Comparison of ENCODE assay signal across 7 cellular contexts in genomic region chr16:66924527-66925321, GRCh38. TPM values are rescaled to one million over a fixed set of nuclear protein-coding genes. Genes with fewer than 3 reads are reported as not detected.
A peak's percentile ranks its signal among the peaks of the same experiment; 100 is the strongest.
DNase-seq lines count a peak whose midpoint lies in the region; ATAC-seq, FAIRE-seq and TF ChIP-seq lines count a peak whose summit lies in the region.

No MANE protein-coding gene starts in this region.

- DNase-seq in GM12878 (ENCODE audit: low read depth, low spot score) (no peak), islet precursor cell (peak; percentile 73), amniotic stem cell (lab: John Stamatoyannopoulos, UW) (no peak)
- peak; percentile 20 to 40 for DNase-seq in stimulated activated CD8-positive, alpha-beta memory T cell treated with anti-CD3 and anti-CD28 coated beads, Interleukin-2, amount 100 ng/mL, for 48 hours (ENCODE audit: low read depth in 2 of 2)

- H3K4me3 ChIP-seq in GM12878: peak overlapping the region; percentile 53

- in situ Hi-C loops in GM12878 (cut with MboI): no loop called here

- intact Hi-C loops in GM12878 (cut with micrococcal nuclease; ENCODE audit: unreplicated experiment): loop anchor here (5.0 kb wide), 1 partner anchor 172 kb away; the partner anchor contains the start of gene DYNC1LI2

- peaks cover 29% of the 10 kb centered on the region for H3K4me1 ChIP-seq in GM12878 (ENCODE audit: control insufficient read depth, insufficient read depth, low read length)

- WGBS in GM12878 (ENCODE audit: insufficient coverage, insufficient replicate concordance, low lambda C conversion rate, missing lambda C conversion rate): 14% methylated on average over 68 of the region's 72 CpGs

- no peaks in the 10 kb centered on the region for H4K20me1 ChIP-seq in GM12878 (ENCODE audit: control insufficient read depth, insufficient read depth)

- TF ChIP-seq CTCF in GM12878 (IDR thresholded peaks at IDR 0.05 in 2 of 3, conservative IDR thresholded peaks at IDR 0.05 in 1 of 3; ENCODE audit: control insufficient read depth in 2 of 3, extremely low read depth in 1 of 3, insufficient read depth in 1 of 3, low read depth in 3 of 3, low read length in 3 of 3): peak; percentile 33 to 45 (median 34); a peak in 5 of 6 replicates

- no peak overlapping the region for H3K27ac ChIP-seq in GM12878 (ENCODE audit: control insufficient read depth, insufficient read depth)

- ATAC-seq in GM18502 (IDR thresholded peaks at IDR 0.05; ENCODE audit: poor library complexity, unreplicated experiment) (peak; percentile 52), GM12878 (peak; percentile 72), GM21381 (IDR thresholded peaks at IDR 0.05; ENCODE audit: unreplicated experiment) (no peak)

- SMC1A ChIA-PET in GM12878 (lab: Charles Lee; ENCODE audit: uncharacterized antibody, unreplicated experiment): no interaction called here

- H2AFZ ChIP-seq in GM12878 (ENCODE audit: control insufficient read depth, low read depth, low read length): no peak overlapping the region

- RAD21 ChIA-PET in GM12878 (lab: Charles Lee; ENCODE audit: unreplicated experiment): no interaction called here

- no peaks in the 10 kb centered on the region for H3K9me3 ChIP-seq in GM12878 (replicated peaks; ENCODE audit: control insufficient read depth, insufficient read depth, low read length)

- no peaks in the 10 kb centered on the region for H3K36me3 ChIP-seq in GM12878 (ENCODE audit: control insufficient read depth in 2 of 2, insufficient read depth in 2 of 2, low read length in 1 of 2)

- FAIRE-seq in GM12878 (lab: Jason Lieb, UNC): no peak

- POLR2A ChIA-PET in GM12878 (lab: Charles Lee): no interaction called here

- no peaks in the 10 kb centered on the region; a peak in 3 of 4 replicates for H3K27me3 ChIP-seq in GM12878 (replicated peaks in 1 of 2; ENCODE audit: control insufficient read depth in 2 of 2, insufficient read depth in 2 of 2, low read length in 1 of 2)

- no peak for TF ChIP-seq RAD21 in GM12878 (IDR thresholded peaks at IDR 0.05; ENCODE audit: insufficient read depth, low read depth, low read length)

- H3K9ac ChIP-seq in GM12878 (ENCODE audit: control insufficient read depth, insufficient read depth, low read length): no peak overlapping the region

- BruUV-seq in GM12878 (replicated peaks; lab: Mats Ljungman, UMichigan): TSS peak; percentile 46

- H3K4me2 ChIP-seq in GM12878 (ENCODE audit: control insufficient read depth, insufficient read depth): peak overlapping the region; percentile 79

- CTCF ChIA-PET in GM12878 (lab: Yijun Ruan, JAX): interaction anchor here (0.5 to 6.7 kb wide), 4 partner anchors 31 to 173 kb away, joined by 3 to 77 read pairs (median 5); partner anchors contain the start of gene NAE1

- TF ChIP-seq POLR2A in GM12878 (IDR thresholded peaks at IDR 0.05; ENCODE audit: low read depth, low read length): no peak

- no peak for TF ChIP-seq EP300 in GM12878 (IDR thresholded peaks at IDR 0.05; ENCODE audit: borderline replicate concordance in 1 of 2, control insufficient read depth in 1 of 2, low read depth in 2 of 2, low read length in 2 of 2)

- no peaks in the 10 kb centered on the region for H3K79me2 ChIP-seq in GM12878 (ENCODE audit: control insufficient read depth, insufficient read depth, low read length)

RNA-seq across cellular contexts. Expression of gene RRAD, which starts 0.6 kb away (rescaled TPM):
- 1.8 TPM for polyA plus RNA-seq in PFSK-1 (2012; ENCODE audit: insufficient read length, low read depth)
- 0.35 TPM in 1 of 2 replicates, not detected in the other for total RNA-seq in GM12878 (2013; cell fraction: nucleolus; rRNA removed)
- total RNA-seq in GM12878 (2014; rRNA removed): 6.5 and 8.5 TPM in 2 replicates
- total RNA-seq in GM12878 (2014; rRNA removed; fragmentation: Illumina TruSeq; extraction: Trizol): 1.5 and 1.7 TPM in 2 replicates
- total RNA-seq in GM12878 (2021): 4.0 and 4.6 TPM in 2 replicates
- 0.54 TPM for polyA plus RNA-seq in GM12878 (2011; ENCODE audit: low read depth)
- polyA plus RNA-seq in GM12878 (2011; rRNA removed): 0.75 and 2.6 TPM in 2 replicates
- 2.5 and 4.2 TPM in 2 replicates for polyA plus RNA-seq in GM12878 (2011; cell fraction: cytosol; rRNA removed)
- 2.8 and 5.9 TPM in 2 replicates for polyA plus RNA-seq in GM12878 (2011; cell fraction: nucleus; rRNA removed)
- polyA plus RNA-seq in GM12878 (2012): 1.6 and 2.1 TPM in 2 replicates
- polyA plus RNA-seq in GM12878 (2014; fragmentation: Illumina TruSeq; extraction: Trizol): 0.41 TPM in 1 of 2 replicates, not detected in the other
- under 1 TPM; 0.11 to 0.64 TPM for polyA plus RNA-seq in GM12878 (2014; fragmentation: Nextera tagmentation; extraction: Ambion mirVana)
- 5.7 and 8.9 TPM in 2 replicates for polyA plus RNA-seq in GM12878 (2014; rRNA removed)
- polyA plus RNA-seq in GM12878 (2016; fragmentation: Nextera tagmentation; extraction: Ambion mirVana): 1 to 10 TPM; 3.0 to 8.3 TPM
- polyA minus RNA-seq in GM12878 (2011; rRNA and poly(A)+ RNA removed): 0.73 and 2.0 TPM in 2 replicates
- 0.83 and 1.3 TPM in 2 replicates for polyA minus RNA-seq in GM12878 (2011; cell fraction: cytosol; rRNA and poly(A)+ RNA removed)
- polyA minus RNA-seq in GM12878 (2011; cell fraction: nucleus; rRNA and poly(A)+ RNA removed): 0.48 and 0.96 TPM in 2 replicates

RNA-seq across cellular contexts. Expression of gene CDH16, which starts 6.0 kb away (rescaled TPM):
- polyA plus RNA-seq in PFSK-1 (2012; ENCODE audit: insufficient read length, low read depth): not detected
- total RNA-seq in GM12878 (2013; cell fraction: nucleolus; rRNA removed): not detected in 2 replicates
- total RNA-seq in GM12878 (2014; rRNA removed) (not detected in 2 replicates), GM12878 (2014; rRNA removed; fragmentation: Illumina TruSeq; extraction: Trizol) (not detected in 2 replicates), GM12878 (2021) (not detected in 2 replicates)
- polyA plus RNA-seq in GM12878 (2011; ENCODE audit: low read depth): not detected
- polyA plus RNA-seq in GM12878 (2011; rRNA removed) (0.05 TPM in 1 of 2 replicates, not detected in the other), GM12878 (2014; fragmentation: Illumina TruSeq; extraction: Trizol) (not detected in 2 replicates), GM12878 (2014; fragmentation: Nextera tagmentation; extraction: Ambion mirVana) (not detected), GM12878 (2014; rRNA removed) (not detected in 2 replicates), GM12878 (2016; fragmentation: Nextera tagmentation; extraction: Ambion mirVana) (not detected)
- polyA plus RNA-seq in GM12878 (2011; cell fraction: cytosol; rRNA removed): 0.04 and 0.05 TPM in 2 replicates
- 0.18 and 0.28 TPM in 2 replicates for polyA plus RNA-seq in GM12878 (2011; cell fraction: nucleus; rRNA removed)
- not detected in 2 replicates for polyA plus RNA-seq in GM12878 (2012)
- polyA minus RNA-seq in GM12878 (2011; rRNA and poly(A)+ RNA removed): 1.2 TPM in 1 of 2 replicates, not detected in the other
- polyA minus RNA-seq in GM12878 (2011; cell fraction: cytosol; rRNA and poly(A)+ RNA removed): not detected in 2 replicates
- polyA minus RNA-seq in GM12878 (2011; cell fraction: nucleus; rRNA and poly(A)+ RNA removed): not detected in 2 replicates

RNA-seq across cellular contexts. Expression of gene CIAO2B, which starts 9.5 kb away (rescaled TPM):
- 171 TPM for polyA plus RNA-seq in PFSK-1 (2012; ENCODE audit: insufficient read length, low read depth)
- 6.3 and 6.8 TPM in 2 replicates for total RNA-seq in GM12878 (2013; cell fraction: nucleolus; rRNA removed)
- total RNA-seq in GM12878 (2014; rRNA removed): 141 and 156 TPM in 2 replicates
- 69.3 and 77.2 TPM in 2 replicates for total RNA-seq in GM12878 (2014; rRNA removed; fragmentation: Illumina TruSeq; extraction: Trizol)
- total RNA-seq in GM12878 (2021): 76.4 and 81.3 TPM in 2 replicates
- polyA plus RNA-seq in GM12878 (2011; ENCODE audit: low read depth): 70.0 TPM
- polyA plus RNA-seq in GM12878 (2011; rRNA removed): 108 and 182 TPM in 2 replicates
- polyA plus RNA-seq in GM12878 (2011; cell fraction: cytosol; rRNA removed): 291 and 399 TPM in 2 replicates
- 147 and 186 TPM in 2 replicates for polyA plus RNA-seq in GM12878 (2011; cell fraction: nucleus; rRNA removed)
- polyA plus RNA-seq in GM12878 (2012): 125 and 149 TPM in 2 replicates
- polyA plus RNA-seq in GM12878 (2014; fragmentation: Illumina TruSeq; extraction: Trizol): 41.2 and 86.9 TPM in 2 replicates
- 100 to 1,000 TPM; 101 to 120 TPM for polyA plus RNA-seq in GM12878 (2014; fragmentation: Nextera tagmentation; extraction: Ambion mirVana)
- 198 and 225 TPM in 2 replicates for polyA plus RNA-seq in GM12878 (2014; rRNA removed)
- 100 to 1,000 TPM; 226 to 241 TPM for polyA plus RNA-seq in GM12878 (2016; fragmentation: Nextera tagmentation; extraction: Ambion mirVana)
- polyA minus RNA-seq in GM12878 (2011; rRNA and poly(A)+ RNA removed): 145 and 173 TPM in 2 replicates
- 39.5 and 46.1 TPM in 2 replicates for polyA minus RNA-seq in GM12878 (2011; cell fraction: cytosol; rRNA and poly(A)+ RNA removed)
- 18.0 and 23.7 TPM in 2 replicates for polyA minus RNA-seq in GM12878 (2011; cell fraction: nucleus; rRNA and poly(A)+ RNA removed)

RNA-seq across cellular contexts. Expression of gene CES2, which starts 10.6 kb away (rescaled TPM):
- 24.1 TPM for polyA plus RNA-seq in PFSK-1 (2012; ENCODE audit: insufficient read length, low read depth)
- 49.9 and 51.4 TPM in 2 replicates for total RNA-seq in GM12878 (2013; cell fraction: nucleolus; rRNA removed)
- total RNA-seq in GM12878 (2014; rRNA removed): 31.1 and 33.7 TPM in 2 replicates
- 15.1 and 17.0 TPM in 2 replicates for total RNA-seq in GM12878 (2014; rRNA removed; fragmentation: Illumina TruSeq; extraction: Trizol)
- total RNA-seq in GM12878 (2021): 26.9 and 33.2 TPM in 2 replicates
- polyA plus RNA-seq in GM12878 (2011; ENCODE audit: low read depth): 9.2 TPM
- 9.8 and 14.1 TPM in 2 replicates for polyA plus RNA-seq in GM12878 (2011; rRNA removed)
- 16.1 and 24.3 TPM in 2 replicates for polyA plus RNA-seq in GM12878 (2011; cell fraction: cytosol; rRNA removed)
- polyA plus RNA-seq in GM12878 (2011; cell fraction: nucleus; rRNA removed): 19.5 and 23.8 TPM in 2 replicates
- polyA plus RNA-seq in GM12878 (2012): 15.2 and 16.7 TPM in 2 replicates
- 16.6 and 19.6 TPM in 2 replicates for polyA plus RNA-seq in GM12878 (2014; fragmentation: Illumina TruSeq; extraction: Trizol)
- 1 to 10 TPM; 1.6 to 2.4 TPM for polyA plus RNA-seq in GM12878 (2014; fragmentation: Nextera tagmentation; extraction: Ambion mirVana)
- 24.0 and 28.8 TPM in 2 replicates for polyA plus RNA-seq in GM12878 (2014; rRNA removed)
- 10 to 100 TPM; 22.5 to 25.1 TPM for polyA plus RNA-seq in GM12878 (2016; fragmentation: Nextera tagmentation; extraction: Ambion mirVana)
- 15.9 and 34.4 TPM in 2 replicates for polyA minus RNA-seq in GM12878 (2011; rRNA and poly(A)+ RNA removed)
- 4.7 and 13.8 TPM in 2 replicates for polyA minus RNA-seq in GM12878 (2011; cell fraction: cytosol; rRNA and poly(A)+ RNA removed)
- 23.1 and 35.8 TPM in 2 replicates for polyA minus RNA-seq in GM12878 (2011; cell fraction: nucleus; rRNA and poly(A)+ RNA removed)

RNA-seq across cellular contexts. Expression of gene CES3, which starts 36.3 kb away (rescaled TPM):
- 5.4 TPM for polyA plus RNA-seq in PFSK-1 (2012; ENCODE audit: insufficient read length, low read depth)
- 6.9 and 11.2 TPM in 2 replicates for total RNA-seq in GM12878 (2013; cell fraction: nucleolus; rRNA removed)
- 0.71 and 1.4 TPM in 2 replicates for total RNA-seq in GM12878 (2014; rRNA removed)
- total RNA-seq in GM12878 (2014; rRNA removed; fragmentation: Illumina TruSeq; extraction: Trizol): 0.72 and 0.83 TPM in 2 replicates
- total RNA-seq in GM12878 (2021): 1.9 and 3.1 TPM in 2 replicates
- polyA plus RNA-seq in GM12878 (2011; ENCODE audit: low read depth): 0.16 TPM
- 0.62 and 1.3 TPM in 2 replicates for polyA plus RNA-seq in GM12878 (2011; rRNA removed)
- polyA plus RNA-seq in GM12878 (2011; cell fraction: cytosol; rRNA removed): 0.90 and 1.3 TPM in 2 replicates
- 7.5 and 8.9 TPM in 2 replicates for polyA plus RNA-seq in GM12878 (2011; cell fraction: nucleus; rRNA removed)
- 0.89 and 1.6 TPM in 2 replicates for polyA plus RNA-seq in GM12878 (2012)
- polyA plus RNA-seq in GM12878 (2014; fragmentation: Illumina TruSeq; extraction: Trizol): 0.10 and 0.76 TPM in 2 replicates
- polyA plus RNA-seq in GM12878 (2014; fragmentation: Nextera tagmentation; extraction: Ambion mirVana): under 1 TPM; 0.09 to 0.18 TPM
- 1.5 and 3.0 TPM in 2 replicates for polyA plus RNA-seq in GM12878 (2014; rRNA removed)
- polyA plus RNA-seq in GM12878 (2016; fragmentation: Nextera tagmentation; extraction: Ambion mirVana): under 1 TPM; 0.68 to 0.76 TPM
- 0.80 and 2.0 TPM in 2 replicates for polyA minus RNA-seq in GM12878 (2011; rRNA and poly(A)+ RNA removed)
- polyA minus RNA-seq in GM12878 (2011; cell fraction: cytosol; rRNA and poly(A)+ RNA removed): 0.67 TPM in 1 of 2 replicates, not detected in the other
- 3.3 and 3.4 TPM in 2 replicates for polyA minus RNA-seq in GM12878 (2011; cell fraction: nucleus; rRNA and poly(A)+ RNA removed)

Comparison
In these comparisons a context has a peak if more than half of its experiments do, and no peak if none do; other contexts are left out.
1. DNase-seq: peak in islet precursor cell (single experiment) and stimulated activated CD8-positive, alpha-beta memory T cell treated with anti-CD3 and anti-CD28 coated beads, Interleukin-2, amount 100 ng/mL, for 48 hours (2 of 2); none in GM12878 (single experiment) and amniotic stem cell (single experiment).